1 cellular context compared by ENCODE assay signal in genomic region chr22:21866821-21867527, GRCh38.
TF ChIP-seq lines count a peak whose summit lies in the region.

No MANE protein-coding gene starts in this region.

TF ChIP-seq in HEK293, 187 proteins besides CTCF, POLR2A, EP300 and RAD21 (continued from another document):
- TF ChIP-seq INSM2 (tag by site-specific recombination; IDR thresholded peaks at IDR 0.05) (peak; percentile 51; the same call in 1 of the 2 replicates), GLIS2 (tag by site-specific recombination; IDR thresholded peaks at IDR 0.05) (no peak)
